8 cellular contexts compared by ENCODE assay signal in genomic region chr1:235504122-235504493, GRCh38. TPM values are rescaled to one million over a fixed set of nuclear protein-coding genes. Genes with fewer than 3 reads are reported as not detected.
DNase-seq lines count a peak whose midpoint lies in the region; ATAC-seq and TF ChIP-seq lines count a peak whose summit lies in the region.

TSS of gene B3GALNT2 (minus strand) at chr1:235504452. CDS start at chr1:235504252, 200 bp downstream.

- H3K36me3 Mint-ChIP-seq in activated CD4-positive, alpha-beta T cell treated with anti-CD3 and anti-CD28 coated beads, Interleukin-2, amount 10 ng/mL, durations not matched to agents 24 days and 14 days (ENCODE audit: low read depth) = peaks cover 10% of the 10 kb centered on the region
- H3K36me3 Mint-ChIP-seq in osteocyte (ENCODE audit: unreplicated experiment) = peaks cover 3% of the 10 kb centered on the region

- H3K27ac Mint-ChIP-seq in activated CD4-positive, alpha-beta T cell treated with anti-CD3 and anti-CD28 coated beads, Interleukin-2, amount 10 ng/mL, durations not matched to agents 24 days and 14 days = peak within 1 kb of the TSS; percentile 97
- peak within 1 kb of the TSS; percentile 99 for H3K27ac Mint-ChIP-seq in osteocyte (ENCODE audit: unreplicated experiment)

- peak within 1 kb of the TSS; percentile 88 for H3K4me3 ChIP-seq in fibroblast of the aortic adventitia (ENCODE audit: low read depth, low read length)

- no peak for TF ChIP-seq CTCF in fibroblast of the aortic adventitia (IDR thresholded peaks at IDR 0.05; ENCODE audit: insufficient read depth, low read length)
- no peak for TF ChIP-seq CTCF in osteocyte (IDR thresholded peaks at IDR 0.05)

- H3K27me3 Mint-ChIP-seq in activated CD4-positive, alpha-beta T cell treated with anti-CD3 and anti-CD28 coated beads, Interleukin-2, amount 10 ng/mL, durations not matched to agents 24 days and 14 days = peaks cover 3% of the 10 kb centered on the region
- H3K27me3 Mint-ChIP-seq in osteocyte (ENCODE audit: unreplicated experiment) = no peaks in the 10 kb centered on the region

- no peaks in the 10 kb centered on the region for H3K9me3 Mint-ChIP-seq in activated CD4-positive, alpha-beta T cell treated with anti-CD3 and anti-CD28 coated beads, Interleukin-2, amount 10 ng/mL, durations not matched to agents 24 days and 14 days
- H3K9me3 Mint-ChIP-seq in osteocyte (ENCODE audit: unreplicated experiment) = no peaks in the 10 kb centered on the region

- intact Hi-C loops in activated CD4-positive, alpha-beta T cell treated with anti-CD3 and anti-CD28 coated beads, Interleukin-2, amount 10 ng/mL, durations not matched to agents 24 days and 14 days (cut with micrococcal nuclease) = loop anchor here (2.0 to 10.0 kb wide), 9 partner anchors 139 to 1017 kb away; partner anchors contain the start of genes ARID4B, ERO1B, GGPS1 and IRF2BP2

- ATAC-seq in HG02938 (IDR thresholded peaks at IDR 0.05; ENCODE audit: unreplicated experiment) = peak; percentile 38
- ATAC-seq in SK-N-SH treated with all-trans-retinoic acid at 6 μM for 48 hours = peak; percentile 66

- H3K4me3 Mint-ChIP-seq in activated CD4-positive, alpha-beta T cell treated with anti-CD3 and anti-CD28 coated beads, Interleukin-2, amount 10 ng/mL, durations not matched to agents 24 days and 14 days = peak within 1 kb of the TSS; percentile 95
- H3K4me3 Mint-ChIP-seq in osteocyte (ENCODE audit: unreplicated experiment) = peak within 1 kb of the TSS; percentile 93

- H3K4me1 Mint-ChIP-seq in activated CD4-positive, alpha-beta T cell treated with anti-CD3 and anti-CD28 coated beads, Interleukin-2, amount 10 ng/mL, durations not matched to agents 24 days and 14 days = peaks cover 25% of the 10 kb centered on the region
- H3K4me1 Mint-ChIP-seq in osteocyte (ENCODE audit: unreplicated experiment) = peaks cover 23% of the 10 kb centered on the region

- no peak for DNase-seq in activated CD4-positive, alpha-beta T cell treated with anti-CD3 and anti-CD28 coated beads, Interleukin-2, amount 10 ng/mL, durations not matched to agents 24 days and 14 days
- no peak for DNase-seq in activated CD4-positive, alpha-beta T cell treated with anti-CD3 and anti-CD28 coated beads, Interleukin-2, amount 50 U/mL, for 48 hours
- no peak for DNase-seq in fibroblast of the aortic adventitia (ENCODE audit: low read depth)
- DNase-seq in osteocyte (ENCODE audit: extremely low spot score, unreplicated experiment) = no peak
- no peak for DNase-seq in NCI-H1092 (lab: John Stamatoyannopoulos, UW)
- DNase-seq in effector CD4-positive, alpha-beta T cell = no peak

TF ChIP-seq in SK-N-SH treated with all-trans-retinoic acid at 6 μM for 48 hours, 23 proteins besides CTCF, POLR2A, EP300 and RAD21:
- TF ChIP-seq GLIS3 (CRISPR knock-in tag; IDR thresholded peaks at IDR 0.05) (no peak), SNAI2 (CRISPR knock-in tag; IDR thresholded peaks at IDR 0.05) (no peak), ISL1 (CRISPR knock-in tag; IDR thresholded peaks at IDR 0.05) (no peak), ZNF8 (CRISPR knock-in tag; IDR thresholded peaks at IDR 0.05) (no peak), ZFP30 (CRISPR knock-in tag; IDR thresholded peaks at IDR 0.05) (no peak), OSR1 (CRISPR knock-in tag; IDR thresholded peaks at IDR 0.05) (no peak), ZNF565 (CRISPR knock-in tag; conservative IDR thresholded peaks at IDR 0.05; ENCODE audit: low read depth) (no peak), TOX (CRISPR knock-in tag; IDR thresholded peaks at IDR 0.05; ENCODE audit: borderline replicate concordance) (no peak), TSHZ2 (CRISPR knock-in tag; IDR thresholded peaks at IDR 0.05) (no peak), ESRRG (CRISPR knock-in tag; IDR thresholded peaks at IDR 0.05) (no peak), ARNTL (CRISPR knock-in tag; IDR thresholded peaks at IDR 0.05; ENCODE audit: borderline replicate concordance, low read depth) (no peak), CREB5 (CRISPR knock-in tag; IDR thresholded peaks at IDR 0.05; ENCODE audit: low read depth) (no peak), PATZ1 (CRISPR knock-in tag; IDR thresholded peaks at IDR 0.05; ENCODE audit: borderline replicate concordance) (no peak), TCF4 (CRISPR knock-in tag; IDR thresholded peaks at IDR 0.05; ENCODE audit: borderline replicate concordance) (no peak)

RNA-seq across cellular contexts. Expression of gene B3GALNT2, which starts in this region (rescaled TPM):
- 16.1 and 17.2 TPM in 2 replicates for total RNA-seq in activated CD4-positive, alpha-beta T cell treated with anti-CD3 and anti-CD28 coated beads, Interleukin-2, amount 10 ng/mL, durations not matched to agents 24 days and 14 days
- total RNA-seq in fibroblast of the aortic adventitia (ENCODE audit: low replicate concordance) (43.0 and 69.4 TPM in 2 replicates), osteocyte (31.3 and 37.3 TPM in 2 replicates)
